Comparison of ENCODE assay signal across 12 cellular contexts in the genomic region with DNA sequence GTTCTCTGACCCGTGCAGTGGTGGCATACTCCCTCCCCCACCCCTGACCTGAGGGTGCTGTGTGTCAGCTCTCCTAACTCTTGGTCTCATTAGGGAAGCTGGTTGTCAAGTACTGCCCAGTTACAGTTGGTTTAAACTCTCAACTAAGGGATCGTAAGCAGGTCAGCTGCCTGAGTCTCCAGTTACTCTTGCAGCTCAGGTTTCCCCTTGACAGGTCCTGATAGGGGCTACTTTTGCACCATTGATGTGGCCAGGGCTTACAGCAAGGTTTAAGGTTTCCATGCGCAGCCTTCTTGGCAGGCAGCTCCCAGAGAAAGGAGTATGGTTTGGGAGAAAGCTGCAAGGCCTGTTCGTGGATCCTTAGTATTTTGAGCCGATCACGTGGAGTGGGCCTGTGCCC.
DNase-seq lines count a peak whose midpoint lies in the region; ATAC-seq and TF ChIP-seq lines count a peak whose summit lies in the region.
"Had no signal": no experiment of that assay in that cellular context is flagged by ENCODE, and none has a peak within 500 bp of the region (broad histone marks: within the 10 kb centered on the region; RNA-seq: fewer than 3 reads in every experiment).

No MANE protein-coding gene starts in this region.

- peaks cover 6% of the 10 kb centered on the region; the same call in 1 of the 2 replicates for H3K4me1 ChIP-seq in SJCRH30
- peaks cover 46 to 84% (median 70%) of the 10 kb centered on the region in 4 donors for H3K4me1 ChIP-seq in stomach

- H3K4me1 Mint-ChIP-seq in activated naive CD8-positive, alpha-beta T cell treated with anti-CD3 and anti-CD28 coated beads, Interleukin-2, amount 50 U/mL, for 24 hours, result peaks cover 59% of the 10 kb centered on the region

- no peak overlapping the region for H3K4me3 Mint-ChIP-seq in activated naive CD8-positive, alpha-beta T cell treated with anti-CD3 and anti-CD28 coated beads, Interleukin-2, amount 50 U/mL, for 24 hours

- no peak for TF ChIP-seq EP300 in stomach (IDR thresholded peaks at IDR 0.05)

- no peaks in the 10 kb centered on the region for H3K27me3 Mint-ChIP-seq in activated naive CD8-positive, alpha-beta T cell treated with anti-CD3 and anti-CD28 coated beads, Interleukin-2, amount 50 U/mL, for 24 hours

- H3K27ac ChIP-seq in SJCRH30 (no peak overlapping the region), stomach (peak overlapping the region in 4 of 5 donors; percentile 34 to 77 (median 45)), caudate nucleus (ENCODE audit: low read depth, low read length) (no peak overlapping the region)

- intact Hi-C loops in stomach (cut with DNase I; ENCODE audit: low total_unique reads), result no loop called here

- H3K27me3 ChIP-seq in SJCRH30, result no peaks in the 10 kb centered on the region
- no peaks in the 10 kb centered on the region for H3K27me3 ChIP-seq in stomach
- H3K27me3 ChIP-seq: dorsolateral prefrontal cortex had no signal

- no peak for TF ChIP-seq CTCF in stomach (IDR thresholded peaks at IDR 0.05)

- no peaks in the 10 kb centered on the region for H3K9me3 ChIP-seq in SJCRH30 (replicated peaks)
- no peaks in the 10 kb centered on the region for H3K9me3 ChIP-seq in stomach

- peaks cover 5% of the 10 kb centered on the region for H3K9me3 Mint-ChIP-seq in activated naive CD8-positive, alpha-beta T cell treated with anti-CD3 and anti-CD28 coated beads, Interleukin-2, amount 50 U/mL, for 24 hours

- no peak for TF ChIP-seq POLR2A in stomach (IDR thresholded peaks at IDR 0.05)

- no peak overlapping the region for H3K4me3 ChIP-seq in SJCRH30
- H3K4me3 ChIP-seq in stomach, result no peak overlapping the region
- H3K4me3 ChIP-seq: dorsolateral prefrontal cortex had no signal

- no peak for ATAC-seq in HG03097 (IDR thresholded peaks at IDR 0.05; ENCODE audit: low FRiP score, unreplicated experiment)
- no peak for ATAC-seq in activated naive CD8-positive, alpha-beta T cell treated with anti-CD3 and anti-CD28 coated beads, Interleukin-2, amount 50 U/mL, for 24 hours
- ATAC-seq: activated CD4-positive, CD25-positive, alpha-beta regulatory T cell treated with anti-CD3 and anti-CD28 coated beads, Interleukin-2, amount 50 U/mL, for 24 hours had no signal

- DNase-seq in NCI-H187 treated with DMSO at 0.1 percent for 48 hours (lab: John Stamatoyannopoulos, UW) (peak; percentile 20), NCI-H187 (lab: John Stamatoyannopoulos, UW) (no peak), SJCRH30 (peak; percentile 20 to 52), iPS-NIHi7 (ENCODE audit: extremely low spot score) (peak; percentile 38), stomach (no peak), caudate nucleus (lab: John Stamatoyannopoulos, UW) (no peak)
- no peak for DNase-seq in activated naive CD8-positive, alpha-beta T cell treated with anti-CD3 and anti-CD28 coated beads, Interleukin-2, amount 50 U/mL, for 24 hours
- DNase-seq: 8988T, dorsolateral prefrontal cortex, NCI-H1417 treated with DMSO at 0.1 percent for 48 hours had no signal

- WGBS in stomach, 5 donors, result 44 to 78% (median 58%) methylated on average over 6 of the region's 6 CpGs

- H3K27ac Mint-ChIP-seq in activated naive CD8-positive, alpha-beta T cell treated with anti-CD3 and anti-CD28 coated beads, Interleukin-2, amount 50 U/mL, for 24 hours, result no peak overlapping the region

- peaks cover 7% of the 10 kb centered on the region for H3K36me3 Mint-ChIP-seq in activated naive CD8-positive, alpha-beta T cell treated with anti-CD3 and anti-CD28 coated beads, Interleukin-2, amount 50 U/mL, for 24 hours (ENCODE audit: low read depth)

- H3K36me3 ChIP-seq in SJCRH30 (no peaks in the 10 kb centered on the region), stomach (no peaks in the 10 kb centered on the region)

Comparison
In these comparisons a context has a peak if more than half of its experiments do, and no peak if none do; other contexts are left out.
1. DNase-seq: peak in NCI-H187 treated with DMSO at 0.1 percent for 48 hours (single experiment), SJCRH30 (2 of 2) and iPS-NIHi7 (single experiment); none in NCI-H187 (0 of 2), stomach (single experiment), activated naive CD8-positive, alpha-beta T cell treated with anti-CD3 and anti-CD28 coated beads, Interleukin-2, amount 50 U/mL, for 24 hours (single experiment) and caudate nucleus (0 of 61).
2. H3K27ac ChIP-seq: peak in stomach (4 of 5); none in SJCRH30 (single experiment) and caudate nucleus (single experiment).